8 cellular contexts compared by ENCODE assay signal in genomic region chr3:187919018-187919417, GRCh38.
A peak's percentile ranks its signal among the peaks of the same experiment; 100 is the strongest.
DNase-seq lines count a peak whose midpoint lies in the region; ATAC-seq lines count a peak whose summit lies in the region.

No MANE protein-coding gene starts in this region.

- peak overlapping the region; percentile 84 for H3K27ac Mint-ChIP-seq in activated CD4-positive, alpha-beta memory T cell treated with anti-CD3 and anti-CD28 coated beads, Interleukin-2, amount 10 ng/mL, durations not matched to agents 7 days and 5 days
- H3K27ac Mint-ChIP-seq in naive B cell: peak overlapping the region in 5 of 6 donors; percentile 4 to 97 (median 86)

- peaks cover 17% of the 10 kb centered on the region for H3K27me3 Mint-ChIP-seq in activated CD4-positive, alpha-beta memory T cell treated with anti-CD3 and anti-CD28 coated beads, Interleukin-2, amount 10 ng/mL, durations not matched to agents 7 days and 5 days
- H3K27me3 Mint-ChIP-seq in naive B cell: no peaks in the 10 kb centered on the region

- POLR2A ChIA-PET in activated CD4-positive, alpha-beta memory T cell treated with anti-CD3 and anti-CD28 coated beads, Interleukin-2, amount 10 ng/mL, durations not matched to agents 7 days and 5 days (lab: Charles Lee): interaction anchor here (0.6 to 2.5 kb wide), 6 partner anchors 11 to 484 kb away, joined by 3 to 11 read pairs (median 4); no protein-coding TSS in a partner anchor

- H3K9me3 Mint-ChIP-seq in activated CD4-positive, alpha-beta memory T cell treated with anti-CD3 and anti-CD28 coated beads, Interleukin-2, amount 10 ng/mL, durations not matched to agents 7 days and 5 days: peaks cover 6% of the 10 kb centered on the region
- H3K9me3 Mint-ChIP-seq in naive B cell: peaks cover 0 to 3% (median 0%) of the 10 kb centered on the region in 7 donors

- H3K36me3 Mint-ChIP-seq in activated CD4-positive, alpha-beta memory T cell treated with anti-CD3 and anti-CD28 coated beads, Interleukin-2, amount 10 ng/mL, durations not matched to agents 7 days and 5 days (ENCODE audit: low read depth): peaks cover 6% of the 10 kb centered on the region
- no peaks in the 10 kb centered on the region for H3K36me3 Mint-ChIP-seq in naive B cell

- CTCF ChIA-PET in activated CD4-positive, alpha-beta memory T cell treated with anti-CD3 and anti-CD28 coated beads, Interleukin-2, amount 10 ng/mL, durations not matched to agents 7 days and 5 days (lab: Charles Lee): interaction anchor here (1.1 kb wide), 2 partner anchors 15 to 178 kb away, joined by 3 to 4 read pairs; no protein-coding TSS in a partner anchor

- peak; percentile 76 for DNase-seq in activated CD4-positive, alpha-beta memory T cell treated with anti-CD3 and anti-CD28 coated beads, Interleukin-2, amount 10 ng/mL, durations not matched to agents 7 days and 5 days
- DNase-seq in naive B cell (peak; percentile 68), ureter (ENCODE audit: low spot score) (no peak), NCI-H82 (lab: John Stamatoyannopoulos, UW) (no peak), NCI-H774 (lab: John Stamatoyannopoulos, UW) (no peak), NCI-H526 treated with DMSO at 0.1 percent for 48 hours (lab: John Stamatoyannopoulos, UW) (no peak)

- peak; percentile 97 for ATAC-seq in GM19467 (IDR thresholded peaks at IDR 0.05; ENCODE audit: unreplicated experiment)
- peak; percentile 83 for ATAC-seq in HG03439 (IDR thresholded peaks at IDR 0.05; ENCODE audit: unreplicated experiment)
- ATAC-seq in naive B cell (ENCODE audit: low read depth in 2 of 2): peak; percentile 83 to 84

- H3K4me3 Mint-ChIP-seq in activated CD4-positive, alpha-beta memory T cell treated with anti-CD3 and anti-CD28 coated beads, Interleukin-2, amount 10 ng/mL, durations not matched to agents 7 days and 5 days: peak overlapping the region; percentile 61
- H3K4me3 Mint-ChIP-seq in naive B cell: peak overlapping the region; percentile 39 to 87 (median 77)

- H3K4me1 Mint-ChIP-seq in activated CD4-positive, alpha-beta memory T cell treated with anti-CD3 and anti-CD28 coated beads, Interleukin-2, amount 10 ng/mL, durations not matched to agents 7 days and 5 days: peaks cover 66% of the 10 kb centered on the region
- peaks cover 28 to 38% (median 33%) of the 10 kb centered on the region in 3 donors for H3K4me1 Mint-ChIP-seq in naive B cell

Comparison
In these comparisons a context has a peak if more than half of its experiments do, and no peak if none do; other contexts are left out.
1. DNase-seq: peak in activated CD4-positive, alpha-beta memory T cell treated with anti-CD3 and anti-CD28 coated beads, Interleukin-2, amount 10 ng/mL, durations not matched to agents 7 days and 5 days (single experiment) and naive B cell (single experiment); none in ureter (single experiment), NCI-H82 (single experiment), NCI-H774 (single experiment) and NCI-H526 treated with DMSO at 0.1 percent for 48 hours (single experiment).
2. Peak in every context shown above with its lines, with median percentiles within 50 percentile points of each other: ATAC-seq.